ENCODE assay signal across 8 cellular contexts in the genomic region with DNA sequence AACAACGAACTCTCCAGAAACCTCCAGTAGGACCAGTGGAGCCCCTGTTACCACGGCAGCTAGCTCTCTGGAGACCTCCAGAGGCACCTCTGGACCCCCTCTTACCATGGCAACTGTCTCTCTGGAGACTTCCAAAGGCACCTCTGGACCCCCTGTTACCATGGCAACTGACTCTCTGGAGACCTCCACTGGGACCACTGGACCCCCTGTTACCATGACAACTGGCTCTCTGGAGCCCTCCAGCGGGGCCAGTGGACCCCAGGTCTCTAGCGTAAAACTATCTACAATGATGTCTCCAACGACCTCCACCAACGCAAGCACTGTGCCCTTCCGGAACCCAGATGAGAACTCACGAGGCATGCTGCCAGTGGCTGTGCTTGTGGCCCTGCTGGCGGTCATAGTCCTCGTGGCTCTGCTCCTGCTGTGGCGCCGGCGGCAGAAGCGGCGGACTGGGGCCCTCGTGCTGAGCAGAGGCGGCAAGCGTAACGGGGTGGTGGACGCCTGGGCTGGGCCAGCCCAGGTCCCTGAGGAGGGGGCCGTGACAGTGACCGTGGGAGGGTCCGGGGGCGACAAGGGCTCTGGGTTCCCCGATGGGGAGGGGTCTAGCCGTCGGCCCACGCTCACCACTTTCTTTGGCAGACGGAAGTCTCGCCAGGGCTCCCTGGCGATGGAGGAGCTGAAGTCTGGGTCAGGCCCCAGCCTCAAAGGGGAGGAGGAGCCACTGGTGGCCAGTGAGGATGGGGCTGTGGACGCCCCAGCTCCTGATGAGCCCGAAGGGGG. TPM values are rescaled to one million over a fixed set of nuclear protein-coding genes. Genes with fewer than 3 reads are reported as not detected.
DNase-seq lines count a peak whose midpoint lies in the region; ATAC-seq and TF ChIP-seq lines count a peak whose summit lies in the region.

No MANE protein-coding gene starts in this region.

- CTCF ChIA-PET in PC-3 (lab: Charles Lee) = no interaction called here

- no TSS peak for BruUV-seq in PC-3 (replicated peaks; lab: Mats Ljungman, UMichigan)

- ATAC-seq in right lobe of liver (peak; percentile 44 to 80 (median 67)), thoracic aorta (ENCODE audit: insufficient number of reproducible peaks, low FRiP score, low read depth) (no peak), PC-3 (no peak), HG02981 (IDR thresholded peaks at IDR 0.05; ENCODE audit: unreplicated experiment) (no peak)

- no peak overlapping the region for H3K27ac ChIP-seq in right lobe of liver
- no peak overlapping the region for H3K27ac ChIP-seq in thoracic aorta
- H3K27ac ChIP-seq in PC-3 (ENCODE audit: low read length) = no peak overlapping the region

- H3K4me1 ChIP-seq in right lobe of liver (no peaks in the 10 kb centered on the region), thoracic aorta (ENCODE audit: control insufficient read depth in 1 of 2, low read depth in 2 of 2) (peaks cover 0 to 11% of the 10 kb centered on the region in 2 donors), PC-3 (ENCODE audit: insufficient read depth, low read length) (no peaks in the 10 kb centered on the region)

- DNase-seq in NCI-H2171 treated with DMSO at 0.1 percent for 48 hours (lab: John Stamatoyannopoulos, UW) (peak; percentile 6), NCI-H2171 (lab: John Stamatoyannopoulos, UW) (no peak), right lobe of liver (peak; percentile 68 to 79 (median 73)), thoracic aorta (ENCODE audit: low spot score) (no peak), PC-3 (no peak), 8988T (no peak)
- DNase-seq in activated T-cell treated with anti-CD3 and anti-CD28 coated beads, Interleukin-2, amount 50 U/mL, for 1 hour = peak; percentile 58

- TF ChIP-seq CTCF in right lobe of liver (IDR thresholded peaks at IDR 0.05) (no peak), thoracic aorta (IDR thresholded peaks at IDR 0.05) (no peak), PC-3 (conservative IDR thresholded peaks at IDR 0.05; ENCODE audit: low read depth, low read length) (no peak)

- intact Hi-C loops in right lobe of liver (cut with DNase I) = no loop called here
- intact Hi-C loops in PC-3 (cut with micrococcal nuclease) = no loop called here

- H3K4me2 ChIP-seq in PC-3 (ENCODE audit: low read length) = no peak overlapping the region

- no peaks in the 10 kb centered on the region for H3F3A ChIP-seq in PC-3 (ENCODE audit: low read length, unreplicated experiment)

- no peak overlapping the region for H3K9ac ChIP-seq in PC-3 (ENCODE audit: low read length)

- WGBS in right lobe of liver (ENCODE audit: insufficient coverage, low coverage, low lambda C conversion rate, missing lambda C conversion rate) = 63% methylated on average over 2 of the region's 33 CpGs

- H3K4me3 ChIP-seq in right lobe of liver (peak overlapping the region in 1 of 3 donors; percentile 16), thoracic aorta (peak overlapping the region; percentile 36), PC-3 (ENCODE audit: low read length) (no peak overlapping the region)

- H3K36me3 ChIP-seq in right lobe of liver (no peaks in the 10 kb centered on the region), thoracic aorta (no peaks in the 10 kb centered on the region), PC-3 (ENCODE audit: low read depth, low read length) (no peaks in the 10 kb centered on the region)

- H3K9me2 ChIP-seq in PC-3 (replicated peaks; ENCODE audit: low read length) = no peaks in the 10 kb centered on the region

- H3K9me3 ChIP-seq in right lobe of liver (no peaks in the 10 kb centered on the region), thoracic aorta (no peaks in the 10 kb centered on the region), PC-3 (ENCODE audit: low read length) (no peaks in the 10 kb centered on the region)

- H3K27me3 ChIP-seq in right lobe of liver (no peaks in the 10 kb centered on the region), thoracic aorta (replicated peaks; ENCODE audit: insufficient read depth) (no peaks in the 10 kb centered on the region), PC-3 (ENCODE audit: low read length) (no peaks in the 10 kb centered on the region)

- POLR2A ChIA-PET in PC-3 (lab: Charles Lee; ENCODE audit: unreplicated experiment) = no interaction called here

- H2AFZ ChIP-seq in PC-3 (ENCODE audit: low read length) = no peak overlapping the region

- no peaks in the 10 kb centered on the region for H3K79me2 ChIP-seq in PC-3 (ENCODE audit: low read length)

- TF ChIP-seq POLR2A in right lobe of liver (IDR thresholded peaks at IDR 0.05) = no peak

- H4K20me1 ChIP-seq in PC-3 (ENCODE audit: low read length) = no peaks in the 10 kb centered on the region

RNA-seq across cellular contexts. Expression of a gene that starts 1.3 kb away (rescaled TPM):
- total RNA-seq in right lobe of liver (1 to 10 TPM in 4 of 6 experiments, under 1 TPM in 2; 0.60 to 3.3 (median 1.4) TPM), thoracic aorta (10 to 100 TPM in 1 of 2 donors, 1 to 10 TPM in 1; 1.1 to 10.2 TPM), PC-3 (2014; rRNA removed) (not detected in 2 replicates)

RNA-seq across cellular contexts. Expression of a gene that starts 14.7 kb away (rescaled TPM):
- total RNA-seq in right lobe of liver (100 to 1,000 TPM in 5 of 6 experiments, 10 to 100 TPM in 1; 95.2 to 154 (median 128) TPM), thoracic aorta (1 to 10 TPM in 1 of 2 donors, under 1 TPM in 1; 0.95 to 1.3 TPM), PC-3 (2014; rRNA removed) (0.22 and 1.3 TPM in 2 replicates)

Comparison
In these comparisons a context has a peak if more than half of its experiments do, and no peak if none do; other contexts are left out.
1. DNase-seq: peak in NCI-H2171 treated with DMSO at 0.1 percent for 48 hours (single experiment), activated T-cell treated with anti-CD3 and anti-CD28 coated beads, Interleukin-2, amount 50 U/mL, for 1 hour (single experiment) and right lobe of liver (3 of 3); none in NCI-H2171 (single experiment), thoracic aorta (single experiment), PC-3 (single experiment) and 8988T (single experiment).
2. ATAC-seq: peak in right lobe of liver (4 of 4); none in thoracic aorta (single experiment), PC-3 (single experiment) and HG02981 (single experiment).
3. RNA of a gene that starts 14.7 kb away (total RNA-seq): 95.2 to 154 TPM in right lobe of liver; 0.95 to 1.3 TPM in thoracic aorta and 0.22 to 1.3 TPM in PC-3; every median in the first group is over 10 times any median in the second.